ENCODE assay signal across 9 cellular contexts in genomic region chr3:45123841-45124269, GRCh38. TPM values are rescaled to one million over a fixed set of nuclear protein-coding genes. Genes with fewer than 3 reads are reported as not detected.
A peak's percentile ranks its signal among the peaks of the same experiment; 100 is the strongest.
DNase-seq lines count a peak whose midpoint lies in the region; TF ChIP-seq lines count a peak whose summit lies in the region.
"Had no signal": no experiment of that assay in that cellular context is flagged by ENCODE, and none has a peak within 500 bp of the region (broad histone marks: within the 10 kb centered on the region; RNA-seq: fewer than 3 reads in every experiment).

No MANE protein-coding gene starts in this region.

- H3K27me3 ChIP-seq in HUES48 (ENCODE audit: control insufficient read depth, insufficient read depth, low read length) (no peaks in the 10 kb centered on the region), mammary epithelial cell (ENCODE audit: insufficient read depth, low read length) (no peaks in the 10 kb centered on the region), mesendoderm (ENCODE audit: insufficient read depth, low read length, poor library complexity) (no peaks in the 10 kb centered on the region), HAP-1 (ENCODE audit: low read depth) (peaks cover 3% of the 10 kb centered on the region; the same call in 1 of the 2 replicates)
- H3K27me3 ChIP-seq: upper lobe of right lung had no signal

- H2BK15ac ChIP-seq in mesendoderm (replicated peaks; ENCODE audit: low read depth), result no peak overlapping the region

- no peaks in the 10 kb centered on the region for H3K79me1 ChIP-seq in mesendoderm (ENCODE audit: low read length)

- CTCF ChIA-PET in mammary epithelial cell (lab: Charles Lee; ENCODE audit: low non-redundant PET), result interaction anchor here (0.6 to 0.7 kb wide), 2 partner anchors 10 to 30 kb away, joined by 3 read pairs; no protein-coding TSS in a partner anchor

- peak overlapping the region; percentile 44 for H3K27ac ChIP-seq in HUES48 (ENCODE audit: low read depth, low read length)
- H3K27ac ChIP-seq in mammary epithelial cell (ENCODE audit: insufficient read depth, low read depth, low read length), result peak overlapping the region; percentile 97
- H3K27ac ChIP-seq in mesendoderm (ENCODE audit: low read depth, low read length), result no peak overlapping the region
- H3K27ac ChIP-seq: upper lobe of right lung had no signal

- BruUV-seq in mammary epithelial cell (replicated peaks; lab: Mats Ljungman, UMichigan), result no TSS peak

- in situ Hi-C loops in mammary epithelial cell (cut with MboI; ENCODE audit: low sequenced_read_pairs in 2 of 2) (no loop called here), HAP-1 (cut with MboI; ENCODE audit: low sequenced_read_pairs) (no loop called here)

- H2BK5ac ChIP-seq in mesendoderm (ENCODE audit: low read length), result no peak overlapping the region

- TF ChIP-seq CTCF in mammary epithelial cell (conservative IDR thresholded peaks at IDR 0.05 in 1 of 2, IDR thresholded peaks at IDR 0.05 in 1 of 2; ENCODE audit: extremely low read depth in 1 of 2, insufficient read depth in 1 of 2, low read depth in 1 of 2, low read length in 2 of 2), result no peak

- peaks cover 85% of the 10 kb centered on the region for H3K79me2 ChIP-seq in mammary epithelial cell (ENCODE audit: insufficient read depth, low read length)
- H3K79me2 ChIP-seq in mesendoderm (ENCODE audit: control insufficient read depth, insufficient read depth, low read length), result no peaks in the 10 kb centered on the region

- no peak overlapping the region for H3K18ac ChIP-seq in mesendoderm (ENCODE audit: low read length)

- intact Hi-C loops in mammary epithelial cell (cut with micrococcal nuclease), result loop anchor here (1.0 to 10.0 kb wide), 9 partner anchors 9 to 551 kb away; no protein-coding TSS in a partner anchor

- H3K4me1 ChIP-seq in HUES48 (ENCODE audit: control insufficient read depth, insufficient read depth, low read length) (0 out of 2 replicates have a peak, but pooled peaks cover 4% of the 10 kb centered on the region), mammary epithelial cell (ENCODE audit: insufficient read depth, low read length) (peaks cover 89% of the 10 kb centered on the region), mesendoderm (ENCODE audit: control insufficient read depth, low read depth, low read length) (no peaks in the 10 kb centered on the region), HAP-1 (no peaks in the 10 kb centered on the region)
- H3K4me1 ChIP-seq: upper lobe of right lung had no signal

- no peak overlapping the region for H2AK5ac ChIP-seq in mesendoderm (ENCODE audit: low read length)

- H4K8ac ChIP-seq in mesendoderm (ENCODE audit: low read depth, low read length), result no peak overlapping the region

- H3K4me2 ChIP-seq in mammary epithelial cell (ENCODE audit: insufficient read depth, low read depth, low read length) (peak overlapping the region; percentile 53), mesendoderm (ENCODE audit: low read length) (no peak overlapping the region)

- H3K56ac ChIP-seq in mesendoderm (ENCODE audit: low read length), result no peak overlapping the region

- H2AFZ ChIP-seq in mammary epithelial cell (ENCODE audit: low read depth, low read length), result no peak overlapping the region

- H3K9ac ChIP-seq in HUES48 (ENCODE audit: low read depth, low read length) (no peak overlapping the region), mammary epithelial cell (ENCODE audit: insufficient read depth, low read length) (peak overlapping the region; percentile 85), mesendoderm (ENCODE audit: low read length) (no peak overlapping the region)

- H4K20me1 ChIP-seq in mammary epithelial cell (ENCODE audit: insufficient read depth, low read length), result no peaks in the 10 kb centered on the region

- H3K4me3 ChIP-seq in HUES48 (ENCODE audit: low read depth, low read length) (no peak overlapping the region), mammary epithelial cell (replicated peaks in 1 of 3; ENCODE audit: insufficient read depth in 1 of 3, low read depth in 2 of 3, low read length in 3 of 3) (no peak overlapping the region), mesendoderm (ENCODE audit: low read length) (no peak overlapping the region), HAP-1 (no peak overlapping the region)
- H3K4me3 ChIP-seq: upper lobe of right lung had no signal

- H4K5ac ChIP-seq in mesendoderm (ENCODE audit: low read length), result no peak overlapping the region

- H3K9me3 ChIP-seq in HUES48 (ENCODE audit: control insufficient read depth, insufficient read depth, low read length), result no peaks in the 10 kb centered on the region
- H3K9me3 ChIP-seq in mammary epithelial cell (replicated peaks; ENCODE audit: insufficient read depth, low read length), result no peaks in the 10 kb centered on the region
- no peaks in the 10 kb centered on the region for H3K9me3 ChIP-seq in HAP-1
- H3K9me3 ChIP-seq: upper lobe of right lung had no signal

- WGBS in mammary epithelial cell (ENCODE audit: low coverage, missing lambda C conversion rate), result 4% methylated on average over 2 of the region's 2 CpGs
- no CpG with 5 or more reads among the region's 2 CpGs for WGBS in mesendoderm (ENCODE audit: extremely low coverage, insufficient coverage, low lambda C conversion rate)

- no peak overlapping the region for H3K4ac ChIP-seq in mesendoderm (ENCODE audit: low read depth, low read length)

- H3K36me3 ChIP-seq in HUES48 (ENCODE audit: control insufficient read depth, insufficient read depth, low read length) (no peaks in the 10 kb centered on the region), mammary epithelial cell (ENCODE audit: insufficient read depth, low read length) (peaks cover 3% of the 10 kb centered on the region), mesendoderm (ENCODE audit: control insufficient read depth, insufficient read depth, low read length) (no peaks in the 10 kb centered on the region), HAP-1 (replicated peaks) (no peaks in the 10 kb centered on the region)
- H3K36me3 ChIP-seq: upper lobe of right lung had no signal

- dilution Hi-C loops in mammary epithelial cell (cut with HindIII; ENCODE audit: low sequenced_read_pairs), result no loop called here

- DNase-seq in AG08396 (ENCODE audit: low spot score), result peak; percentile 64
- peak; percentile 98 for DNase-seq in mammary epithelial cell
- peak; percentile 72 for DNase-seq in mesendoderm
- no peak for DNase-seq in C1 segment of cervical spinal cord (lab: John Stamatoyannopoulos, UW)
- DNase-seq in HAP-1 (ENCODE audit: low spot score in 2 of 2), result no peak
- DNase-seq in COLO668 (lab: John Stamatoyannopoulos, UW; ENCODE audit: unreplicated experiment), result no peak
- DNase-seq in effector CD8-positive, alpha-beta T cell (lab: John Stamatoyannopoulos, UW), result no peak
- DNase-seq: upper lobe of right lung had no signal

- H3K23ac ChIP-seq in mesendoderm (ENCODE audit: low read length), result no peak overlapping the region

- no peak overlapping the region for H2BK120ac ChIP-seq in mesendoderm (ENCODE audit: low read depth, low read length)

RNA-seq across cellular contexts. Expression of gene CDCP1, which starts 22.3 kb away (rescaled TPM):
- total RNA-seq in mammary epithelial cell, result 100 to 1,000 TPM; 126 to 271 TPM
- polyA plus RNA-seq in mammary epithelial cell, result 138 TPM
- 432 TPM for polyA minus RNA-seq in mammary epithelial cell
- 7.2 TPM for polyA plus RNA-seq in mesendoderm (2013, experiment 1 of 2)
- polyA plus RNA-seq in mesendoderm (2013, experiment 2 of 2), result 6.9 TPM

Comparison
In these comparisons a context has a peak if more than half of its experiments do, and no peak if none do; other contexts are left out.
1. DNase-seq: peak in AG08396 (single experiment), mammary epithelial cell (single experiment) and mesendoderm (single experiment); none in C1 segment of cervical spinal cord (0 of 14), HAP-1 (0 of 2), COLO668 (single experiment) and effector CD8-positive, alpha-beta T cell (single experiment).